1 cellular context compared by ENCODE assay signal in the genomic region with DNA sequence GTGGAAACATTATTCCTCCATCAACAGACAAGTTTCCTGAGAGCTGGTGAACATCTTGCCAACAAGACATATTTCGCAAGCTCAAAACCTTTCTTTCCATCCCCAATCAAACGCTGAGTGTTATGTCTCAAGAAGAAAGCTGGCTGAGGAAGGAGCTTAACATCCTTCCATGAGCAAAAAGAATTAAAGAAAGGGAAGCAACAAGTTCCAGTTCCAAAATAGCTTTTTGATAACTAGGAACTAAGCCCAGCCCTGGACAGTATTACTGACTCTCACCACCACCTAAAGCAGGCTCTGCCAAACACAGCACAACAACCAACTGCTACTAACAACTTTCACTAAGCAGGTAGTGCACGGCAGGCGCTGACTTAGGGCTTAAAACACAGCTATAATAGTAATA.
TF ChIP-seq lines count a peak whose summit lies in the region.

No MANE protein-coding gene starts in this region.

TF ChIP-seq in SK-N-SH, 30 proteins besides CTCF, POLR2A, EP300 and RAD21 (continued from another document):
- TF ChIP-seq, protein P1, sequence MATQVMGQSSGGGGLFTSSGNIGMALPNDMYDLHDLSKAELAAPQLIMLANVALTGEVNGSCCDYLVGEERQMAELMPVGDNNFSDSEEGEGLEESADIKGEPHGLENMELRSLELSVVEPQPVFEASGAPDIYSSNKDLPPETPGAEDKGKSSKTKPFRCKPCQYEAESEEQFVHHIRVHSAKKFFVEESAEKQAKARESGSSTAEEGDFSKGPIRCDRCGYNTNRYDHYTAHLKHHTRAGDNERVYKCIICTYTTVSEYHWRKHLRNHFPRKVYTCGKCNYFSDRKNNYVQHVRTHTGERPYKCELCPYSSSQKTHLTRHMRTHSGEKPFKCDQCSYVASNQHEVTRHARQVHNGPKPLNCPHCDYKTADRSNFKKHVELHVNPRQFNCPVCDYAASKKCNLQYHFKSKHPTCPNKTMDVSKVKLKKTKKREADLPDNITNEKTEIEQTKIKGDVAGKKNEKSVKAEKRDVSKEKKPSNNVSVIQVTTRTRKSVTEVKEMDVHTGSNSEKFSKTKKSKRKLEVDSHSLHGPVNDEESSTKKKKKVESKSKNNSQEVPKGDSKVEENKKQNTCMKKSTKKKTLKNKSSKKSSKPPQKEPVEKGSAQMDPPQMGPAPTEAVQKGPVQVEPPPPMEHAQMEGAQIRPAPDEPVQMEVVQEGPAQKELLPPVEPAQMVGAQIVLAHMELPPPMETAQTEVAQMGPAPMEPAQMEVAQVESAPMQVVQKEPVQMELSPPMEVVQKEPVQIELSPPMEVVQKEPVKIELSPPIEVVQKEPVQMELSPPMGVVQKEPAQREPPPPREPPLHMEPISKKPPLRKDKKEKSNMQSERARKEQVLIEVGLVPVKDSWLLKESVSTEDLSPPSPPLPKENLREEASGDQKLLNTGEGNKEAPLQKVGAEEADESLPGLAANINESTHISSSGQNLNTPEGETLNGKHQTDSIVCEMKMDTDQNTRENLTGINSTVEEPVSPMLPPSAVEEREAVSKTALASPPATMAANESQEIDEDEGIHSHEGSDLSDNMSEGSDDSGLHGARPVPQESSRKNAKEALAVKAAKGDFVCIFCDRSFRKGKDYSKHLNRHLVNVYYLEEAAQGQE (IDR thresholded peaks at IDR 0.05; ENCODE audit: low read depth, low read length) = no peak
- TF ChIP-seq RXRA (IDR thresholded peaks at IDR 0.05; ENCODE audit: borderline replicate concordance, low read depth) (no peak), POLR2AphosphoS5 (IDR thresholded peaks at IDR 0.05; ENCODE audit: low read depth, low read length) (no peak)
